9 cellular contexts compared by ENCODE assay signal in the genomic region with DNA sequence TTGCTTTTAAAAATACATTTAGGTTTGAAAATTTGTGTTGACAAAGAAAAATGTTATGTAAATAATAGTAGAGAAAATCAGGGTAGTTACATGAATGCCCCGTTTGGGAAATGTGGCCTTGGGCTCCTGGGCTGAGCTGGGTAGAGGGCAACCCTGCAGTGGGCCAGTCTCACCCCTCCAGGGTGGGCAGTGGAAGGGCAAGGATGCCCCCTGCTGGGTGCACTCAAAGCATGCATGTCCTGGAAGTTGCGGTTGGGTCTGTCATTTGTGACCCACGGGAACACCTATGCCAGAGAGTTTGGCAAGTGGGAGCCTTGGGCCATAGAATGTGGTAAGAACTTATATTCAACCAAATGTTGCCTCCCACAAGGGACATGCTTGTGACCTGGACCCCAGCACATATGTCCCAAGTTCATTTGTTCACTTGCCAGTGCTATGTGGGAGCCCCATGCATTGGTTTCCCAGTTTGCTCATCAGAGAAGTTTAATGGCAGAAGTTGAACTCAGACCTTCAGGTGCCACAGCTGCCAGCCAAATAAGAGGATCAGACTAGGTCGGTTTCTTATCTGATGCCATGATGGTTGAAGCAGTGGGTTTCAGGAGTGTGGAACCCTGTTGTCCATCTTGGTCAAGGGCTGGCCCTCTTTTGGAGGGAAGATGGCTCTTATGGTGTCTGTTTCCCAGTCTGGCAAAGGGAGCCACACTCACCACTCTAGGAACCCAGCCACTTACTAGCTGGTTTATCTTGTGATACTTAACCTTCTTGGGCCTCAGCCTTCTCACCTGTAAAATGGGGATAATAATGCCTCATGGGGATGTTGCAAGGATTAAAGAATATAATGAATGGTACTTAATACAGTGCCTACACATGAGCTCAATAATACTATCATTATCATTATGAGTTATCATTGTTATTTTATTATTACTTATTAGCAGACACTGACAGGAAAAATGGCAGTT. TPM values are rescaled to one million over a fixed set of nuclear protein-coding genes. Genes with fewer than 3 reads are reported as not detected.
A peak's percentile ranks its signal among the peaks of the same experiment; 100 is the strongest.
DNase-seq lines count a peak whose midpoint lies in the region; ATAC-seq and TF ChIP-seq lines count a peak whose summit lies in the region.
"Had no signal": no experiment of that assay in that cellular context is flagged by ENCODE, and none has a peak within 500 bp of the region (broad histone marks: within the 10 kb centered on the region; RNA-seq: fewer than 3 reads in every experiment).

No MANE protein-coding gene starts in this region.

- ATAC-seq in foreskin keratinocyte (peak; percentile 34), GM19351 (IDR thresholded peaks at IDR 0.05; ENCODE audit: unreplicated experiment) (no peak)

- H3K4me3 ChIP-seq in prostate gland: no peak overlapping the region

- H3K4me1 ChIP-seq in foreskin keratinocyte: peaks cover 10% of the 10 kb centered on the region
- no peaks in the 10 kb centered on the region for H3K4me1 ChIP-seq in prostate gland (replicated peaks)

- DNase-seq in NCI-H510A treated with DMSO at 0.1 percent for 48 hours (lab: John Stamatoyannopoulos, UW): peak; percentile 9
- no peak for DNase-seq in NCI-H510A (lab: John Stamatoyannopoulos, UW)
- DNase-seq in NOMO-1 treated with dmso at 0.1 percent for 144 hours (lab: John Stamatoyannopoulos, UW; ENCODE audit: unreplicated experiment): peak; percentile 38
- DNase-seq in activated T-cell treated with anti-CD3 and anti-CD28 coated beads, Interleukin-2, amount 50 U/mL, for 1 hour: peak; percentile 62
- no peak for DNase-seq in foreskin keratinocyte
- DNase-seq in prostate gland (ENCODE audit: low spot score): peak; percentile 22
- no peak for DNase-seq in 8988T

- no peak overlapping the region for H3K27ac ChIP-seq in foreskin keratinocyte
- H3K27ac ChIP-seq in prostate gland: no peak overlapping the region
- H3K27ac ChIP-seq: epithelial cell of prostate had no signal

- TF ChIP-seq CTCF in foreskin keratinocyte (conservative IDR thresholded peaks at IDR 0.05) (peak; percentile 77), prostate gland (IDR thresholded peaks at IDR 0.05) (peak in 3 of 4 experiments; percentile 46 to 67 (median 63))

- WGBS in prostate gland: 22% methylated on average over 4 of the region's 4 CpGs

- no peaks in the 10 kb centered on the region for H3K36me3 ChIP-seq in prostate gland

- H3K9me3 ChIP-seq in prostate gland: no peaks in the 10 kb centered on the region

- TF ChIP-seq POLR2A in prostate gland (IDR thresholded peaks at IDR 0.05): no peak

- H3K27me3 ChIP-seq in foreskin keratinocyte: peaks cover 33% of the 10 kb centered on the region
- no peaks in the 10 kb centered on the region for H3K27me3 ChIP-seq in prostate gland (replicated peaks; ENCODE audit: insufficient read depth)

- intact Hi-C loops in prostate gland (cut with DNase I): no loop called here

RNA-seq across cellular contexts. Expression of gene PLCB2, which starts 2.5 kb away (rescaled TPM):
- total RNA-seq in foreskin keratinocyte: 1.5 and 1.7 TPM in 2 replicates
- 1.6 and 2.2 TPM in 2 replicates for polyA plus RNA-seq in foreskin keratinocyte
- 10 to 100 TPM in 1 of 2 donors, 1 to 10 TPM in 1; 1.5 to 13.0 TPM for total RNA-seq in prostate gland

RNA-seq across cellular contexts. Expression of gene INAFM2, which starts 13.2 kb away (rescaled TPM):
- 15.0 and 17.8 TPM in 2 replicates for total RNA-seq in foreskin keratinocyte
- polyA plus RNA-seq in foreskin keratinocyte: 16.2 and 19.1 TPM in 2 replicates
- 10 to 100 TPM; 18.7 to 24.3 TPM for total RNA-seq in prostate gland

RNA-seq across cellular contexts. Expression of gene ANKRD63, which starts 27.4 kb away (rescaled TPM):
- not detected in 2 replicates for total RNA-seq in foreskin keratinocyte
- polyA plus RNA-seq in foreskin keratinocyte: not detected in 2 replicates
- total RNA-seq in prostate gland: 1 to 10 TPM in 1 of 2 donors, not detected in 1; 2.7 TPM

RNA-seq across cellular contexts. Expression of gene CCDC9B, which starts 30.5 kb away (rescaled TPM):
- 48.7 and 61.7 TPM in 2 replicates for total RNA-seq in foreskin keratinocyte
- polyA plus RNA-seq in foreskin keratinocyte: 21.3 and 25.0 TPM in 2 replicates
- 10 to 100 TPM in 1 of 2 donors, 1 to 10 TPM in 1; 9.0 to 29.7 TPM for total RNA-seq in prostate gland

RNA-seq across cellular contexts. Expression of gene PHGR1, which starts 40.6 kb away (rescaled TPM):
- not detected in 2 replicates for total RNA-seq in foreskin keratinocyte
- polyA plus RNA-seq in foreskin keratinocyte: not detected in 2 replicates
- not detected for total RNA-seq in prostate gland

Comparison
In these comparisons a context has a peak if more than half of its experiments do, and no peak if none do; other contexts are left out.
1. DNase-seq: peak in NCI-H510A treated with DMSO at 0.1 percent for 48 hours (single experiment), NOMO-1 treated with dmso at 0.1 percent for 144 hours (single experiment), activated T-cell treated with anti-CD3 and anti-CD28 coated beads, Interleukin-2, amount 50 U/mL, for 1 hour (single experiment) and prostate gland (single experiment); none in NCI-H510A (single experiment), foreskin keratinocyte (0 of 2) and 8988T (single experiment).